In genomic region chr14:93619176-93619793, GRCh38 we compare ENCODE assay signal across 8 cellular contexts.
A peak's percentile ranks its signal among the peaks of the same experiment; 100 is the strongest.
DNase-seq lines count a peak whose midpoint lies in the region; ATAC-seq and TF ChIP-seq lines count a peak whose summit lies in the region.

No MANE protein-coding gene starts in this region.

- H3K9me2 ChIP-seq in hepatocyte (replicated peaks; ENCODE audit: insufficient read depth): no peaks in the 10 kb centered on the region

- no peaks in the 10 kb centered on the region for H3K36me3 Mint-ChIP-seq in activated B cell treated with CpG ODN at 0.5 μM for 24 hours (ENCODE audit: low read depth)

- no peak overlapping the region for H3K27ac ChIP-seq in hepatocyte

- 46% methylated on average over 7 of the region's 7 CpGs for WGBS in hepatocyte (ENCODE audit: low lambda C conversion rate, missing lambda C conversion rate)

- H2AFZ ChIP-seq in hepatocyte: no peak overlapping the region

- ATAC-seq in activated B cell treated with CpG ODN at 0.5 μM for 24 hours (ENCODE audit: low read depth) (no peak), GM19467 (IDR thresholded peaks at IDR 0.05; ENCODE audit: unreplicated experiment) (no peak)
- ATAC-seq in stimulated activated naive CD8-positive, alpha-beta T cell treated with anti-CD3 and anti-CD28 coated beads, Interleukin-15, Interleukin-2, amounts not matched to agents 100 U/mL and 50 U/mL, for 24 hours: no peak

- no peaks in the 10 kb centered on the region for H3K4me1 ChIP-seq in hepatocyte (ENCODE audit: insufficient read depth)

- H3K4me3 ChIP-seq in hepatocyte: no peak overlapping the region

- H3K27me3 ChIP-seq in hepatocyte: no peaks in the 10 kb centered on the region

- intact Hi-C loops in activated B cell treated with CpG ODN at 0.5 μM for 24 hours (cut with micrococcal nuclease): loop anchor here (1.0 to 5.0 kb wide), 5 partner anchors 77 to 667 kb away; partner anchors contain the start of genes GON7 and UBR7

- peaks cover 4% of the 10 kb centered on the region for H3K27me3 Mint-ChIP-seq in activated B cell treated with CpG ODN at 0.5 μM for 24 hours

- TF ChIP-seq CTCF in activated B cell treated with CpG ODN at 0.5 μM for 24 hours (IDR thresholded peaks at IDR 0.05): peak; percentile 46
- TF ChIP-seq CTCF in hepatocyte (IDR thresholded peaks at IDR 0.05; ENCODE audit: poor library complexity): peak; percentile 72

- H3K79me2 ChIP-seq in hepatocyte: no peaks in the 10 kb centered on the region

- H3K4me3 Mint-ChIP-seq in activated B cell treated with CpG ODN at 0.5 μM for 24 hours: no peak overlapping the region

- H3K9me3 ChIP-seq in hepatocyte (ENCODE audit: low read depth): no peaks in the 10 kb centered on the region

- H3K9me3 Mint-ChIP-seq in activated B cell treated with CpG ODN at 0.5 μM for 24 hours: no peaks in the 10 kb centered on the region

- H3K27ac Mint-ChIP-seq in activated B cell treated with CpG ODN at 0.5 μM for 24 hours: no peak overlapping the region

- POLR2A ChIA-PET in activated B cell treated with CpG ODN at 0.5 μM for 24 hours (lab: Charles Lee): no interaction called here

- H3K4me1 Mint-ChIP-seq in activated B cell treated with CpG ODN at 0.5 μM for 24 hours: no peaks in the 10 kb centered on the region

- H4K20me1 ChIP-seq in hepatocyte (ENCODE audit: insufficient read depth, poor library complexity, severe bottlenecking): no peaks in the 10 kb centered on the region

- H3K4me2 ChIP-seq in hepatocyte: no peak overlapping the region

- DNase-seq in AG08395 (ENCODE audit: low spot score) (peak; percentile 30), GM04504 (ENCODE audit: low read depth) (peak; percentile 15), NCI-H1417 treated with DMSO at 0.1 percent for 48 hours (lab: John Stamatoyannopoulos, UW) (peak; percentile 10), activated B cell treated with CpG ODN at 0.5 μM for 24 hours (no peak), hepatocyte (ENCODE audit: low spot score) (peak; percentile 65), GOT3 (lab: John Stamatoyannopoulos, UW) (no peak)
- DNase-seq in stimulated activated naive CD8-positive, alpha-beta T cell treated with anti-CD3 and anti-CD28 coated beads, Interleukin-15, Interleukin-2, amounts not matched to agents 100 U/mL and 50 U/mL, for 24 hours: peak; percentile 28

- H3K36me3 ChIP-seq in hepatocyte (replicated peaks; ENCODE audit: insufficient read depth, low read depth): no peaks in the 10 kb centered on the region

- CTCF ChIA-PET in activated B cell treated with CpG ODN at 0.5 μM for 24 hours (lab: Charles Lee): interaction anchor here (0.8 to 1.8 kb wide), 9 partner anchors 10 to 667 kb away, joined by 3 to 8 read pairs (median 4); partner anchors contain the start of genes LYSET and UBR7

Comparison
In these comparisons a context has a peak if more than half of its experiments do, and no peak if none do; other contexts are left out.
1. DNase-seq: peak in AG08395 (single experiment), GM04504 (single experiment), NCI-H1417 treated with DMSO at 0.1 percent for 48 hours (single experiment), hepatocyte (single experiment) and stimulated activated naive CD8-positive, alpha-beta T cell treated with anti-CD3 and anti-CD28 coated beads, Interleukin-15, Interleukin-2, amounts not matched to agents 100 U/mL and 50 U/mL, for 24 hours (single experiment); none in activated B cell treated with CpG ODN at 0.5 μM for 24 hours (single experiment) and GOT3 (single experiment).